In the genomic region with DNA sequence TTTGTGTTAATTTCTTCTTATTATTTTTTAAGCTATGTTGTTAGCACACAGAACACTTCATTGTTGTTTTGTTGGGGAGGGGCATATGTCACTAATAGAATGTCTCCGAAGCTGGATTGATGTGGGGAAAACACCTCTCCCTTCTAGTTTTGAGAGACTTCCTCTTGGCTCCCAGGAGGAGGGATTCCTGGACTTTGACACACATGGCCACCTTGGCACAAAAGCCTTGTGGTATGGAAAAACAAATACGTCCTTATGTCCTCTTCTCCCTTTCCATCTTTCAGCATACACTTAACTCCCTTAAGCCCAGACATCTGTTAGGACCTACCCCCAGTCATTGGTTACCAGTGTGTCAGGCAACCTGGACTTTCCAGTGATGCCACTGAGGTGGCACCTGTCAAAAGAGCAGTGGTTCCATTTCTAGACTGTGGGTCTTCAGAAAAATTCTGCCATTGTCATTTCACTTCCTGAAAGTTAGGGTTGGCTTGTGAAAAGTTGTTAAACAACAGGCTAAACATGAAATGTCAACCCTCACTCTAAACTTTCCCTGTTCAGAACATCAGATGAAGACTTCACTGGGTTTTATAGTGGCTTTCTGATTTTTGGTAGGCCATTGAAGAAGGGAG, we compare ENCODE assay signal across 18 cellular contexts.
"Had no signal": no experiment of that assay in that cellular context is flagged by ENCODE, and none has a peak within 500 bp of the region (broad histone marks: within the 10 kb centered on the region; RNA-seq: fewer than 3 reads in every experiment).

No MANE protein-coding gene starts in this region.

- H3K4me3 ChIP-seq: left ventricle myocardium inferior, spleen, suprapubic skin, upper lobe of left lung had no signal

- H3K4me1 Mint-ChIP-seq: activated CD8-positive, alpha-beta memory T cell treated with anti-CD3 and anti-CD28 coated beads, Interleukin-2, amount 10 ng/mL, durations not matched to agents 7 days and 5 days; nephron progenitor cell had no signal

- H3K27ac Mint-ChIP-seq: activated CD8-positive, alpha-beta memory T cell treated with anti-CD3 and anti-CD28 coated beads, Interleukin-2, amount 10 ng/mL, durations not matched to agents 7 days and 5 days; activated naive CD8-positive, alpha-beta T cell treated with anti-CD3 and anti-CD28 coated beads for 36 hours; activated T-cell treated with anti-CD3 and anti-CD28 coated beads, Interleukin-2, amount 50 U/mL, for 24 hours; nephron progenitor cell had no signal

- H3K4me1 ChIP-seq: left ventricle myocardium inferior, suprapubic skin, upper lobe of left lung had no signal

- DNase-seq: activated CD4-positive, alpha-beta T cell treated with anti-CD3 and anti-CD28 coated beads, Interleukin-2, amount 50 U/mL, for 4 hours; activated CD4-positive, CD25-positive, alpha-beta regulatory T cell treated with anti-CD3 and anti-CD28 coated beads, Interleukin-2, amount 50 U/mL, for 72 hours; activated CD8-positive, alpha-beta memory T cell treated with anti-CD3 and anti-CD28 coated beads, Interleukin-2, amount 10 ng/mL, durations not matched to agents 7 days and 5 days; activated gamma-delta T cell treated with Interleukin-2 at 50 U/mL for 16 hours; activated naive CD8-positive, alpha-beta T cell treated with anti-CD3 and anti-CD28 coated beads for 36 hours; activated T-cell treated with anti-CD3 and anti-CD28 coated beads, Interleukin-2, amount 50 U/mL, for 24 hours; brain microvascular endothelial cell; dermis blood vessel endothelial cell; left ventricle myocardium inferior; mesenchymal stem cell; nephron progenitor cell; spleen; stimulated activated CD4-positive, alpha-beta T cell treated with anti-CD3 and anti-CD28 coated beads, Interleukin-2, amount 100 ng/mL, for 24 hours; stimulated activated naive CD4-positive, alpha-beta T cell treated with Interleukin-2 at 50 U/mL for 16 hours had no signal

- H3K27ac ChIP-seq: brain microvascular endothelial cell, left ventricle myocardium inferior, spleen, suprapubic skin, upper lobe of left lung had no signal

- ATAC-seq: activated CD8-positive, alpha-beta memory T cell treated with anti-CD3 and anti-CD28 coated beads, Interleukin-2, amount 10 ng/mL, durations not matched to agents 7 days and 5 days; sciatic nerve had no signal

- FAIRE-seq: keratinocyte had no signal

- H3K27me3 Mint-ChIP-seq: activated naive CD8-positive, alpha-beta T cell treated with anti-CD3 and anti-CD28 coated beads for 36 hours; activated T-cell treated with anti-CD3 and anti-CD28 coated beads, Interleukin-2, amount 50 U/mL, for 24 hours had no signal

- H3K27me3 ChIP-seq: brain microvascular endothelial cell, spleen, suprapubic skin, upper lobe of left lung had no signal

- H3K9me3 Mint-ChIP-seq: activated naive CD8-positive, alpha-beta T cell treated with anti-CD3 and anti-CD28 coated beads for 36 hours; activated T-cell treated with anti-CD3 and anti-CD28 coated beads, Interleukin-2, amount 50 U/mL, for 24 hours; nephron progenitor cell had no signal

- H3K9me3 ChIP-seq: left ventricle myocardium inferior, spleen, suprapubic skin, upper lobe of left lung had no signal

- H3K36me3 Mint-ChIP-seq: activated CD8-positive, alpha-beta memory T cell treated with anti-CD3 and anti-CD28 coated beads, Interleukin-2, amount 10 ng/mL, durations not matched to agents 7 days and 5 days; activated naive CD8-positive, alpha-beta T cell treated with anti-CD3 and anti-CD28 coated beads for 36 hours had no signal

- H3K36me3 ChIP-seq: brain microvascular endothelial cell, left ventricle myocardium inferior, spleen, suprapubic skin, upper lobe of left lung had no signal

- H3K4me3 Mint-ChIP-seq: activated CD8-positive, alpha-beta memory T cell treated with anti-CD3 and anti-CD28 coated beads, Interleukin-2, amount 10 ng/mL, durations not matched to agents 7 days and 5 days; activated naive CD8-positive, alpha-beta T cell treated with anti-CD3 and anti-CD28 coated beads for 36 hours; activated T-cell treated with anti-CD3 and anti-CD28 coated beads, Interleukin-2, amount 50 U/mL, for 24 hours; nephron progenitor cell had no signal
